In genomic region chr14:34540181-34541059, GRCh38 we compare ENCODE assay signal across 8 cellular contexts. TPM values are rescaled to one million over a fixed set of nuclear protein-coding genes. Genes with fewer than 3 reads are reported as not detected.
DNase-seq lines count a peak whose midpoint lies in the region; ATAC-seq and TF ChIP-seq lines count a peak whose summit lies in the region.
"Not testable (repeated sequence)": the region's sequence is repeated elsewhere in the genome, so short reads cannot be mapped to it uniquely, and the experiment has no call there.

No MANE protein-coding gene starts in this region.

- not testable (repeated sequence) for TF ChIP-seq POLR2A in transverse colon (IDR thresholded peaks at IDR 0.05)

- CTCF ChIA-PET in Caco-2 (lab: Charles Lee): not testable (repeated sequence)

- in situ Hi-C loops in brain microvascular endothelial cell (cut with HindIII; ENCODE audit: low pct_ligation_motif_present, low sequenced_read_pairs); transverse colon (cut with MboI; ENCODE audit: low pct_ligation_motif_present in 1 of 4, low pct_unique_long_range_greater_than_20kb in 1 of 4, low sequenced_read_pairs in 3 of 4): not testable (repeated sequence)

- peak overlapping the region; percentile 94 for H3K9ac ChIP-seq in Loucy (ENCODE audit: low read depth, low read length, poor library complexity, severe bottlenecking)

- H3K9me2 ChIP-seq in Loucy (replicated peaks; ENCODE audit: low read depth, low read length): not testable (repeated sequence)

- 88 to 91% methylated on average over 13 of the region's 19 CpGs for WGBS in lung, 2 donors
- WGBS in transverse colon (ENCODE audit: low coverage in 1 of 2), 2 donors: 77 to 88% methylated on average over 8 to 14 of the region's 19 CpGs

- H3K4me1 Mint-ChIP-seq in Caco-2 (ENCODE audit: low read depth, unreplicated experiment): not testable (repeated sequence)
- peaks cover 10% of the 10 kb centered on the region for H3K4me1 Mint-ChIP-seq in activated CD4-positive, alpha-beta T cell treated with anti-CD3 and anti-CD28 coated beads, Interleukin-2, amount 10 ng/mL, durations not matched to agents 24 days and 14 days
- H3K4me1 Mint-ChIP-seq in progenitor cell of endocrine pancreas (ENCODE audit: low read depth): peaks cover 11% of the 10 kb centered on the region

- not testable (repeated sequence) for H3K27me3 ChIP-seq in Caco-2 (replicated peaks; ENCODE audit: control insufficient read depth, insufficient read depth, low read length); Loucy (ENCODE audit: insufficient read depth, low read length, poor library complexity, severe bottlenecking); brain microvascular endothelial cell (replicated peaks); lung (ENCODE audit: control insufficient read depth, insufficient read depth); transverse colon

- not testable (repeated sequence) for TF ChIP-seq EP300 in transverse colon (IDR thresholded peaks at IDR 0.05; ENCODE audit: low read depth)

- not testable (repeated sequence) for H3K9me3 ChIP-seq in Caco-2; Loucy (ENCODE audit: insufficient read depth, low read depth, low read length); lung (ENCODE audit: control insufficient read depth in 2 of 2, insufficient read depth in 1 of 2, low read length in 1 of 2); transverse colon

- H3K36me3 ChIP-seq in Caco-2 (ENCODE audit: control insufficient read depth, insufficient read depth, low read length); Loucy (ENCODE audit: insufficient read depth, low read length); brain microvascular endothelial cell (replicated peaks); lung (ENCODE audit: control insufficient read depth in 2 of 2, insufficient read depth in 2 of 2, low read length in 2 of 2): not testable (repeated sequence)
- H3K36me3 ChIP-seq in transverse colon: peaks cover 0 to 10% (median 3%) of the 10 kb centered on the region in 4 donors

- H3K27me3 Mint-ChIP-seq in Caco-2 (ENCODE audit: insufficient read depth, unreplicated experiment); activated CD4-positive, alpha-beta T cell treated with anti-CD3 and anti-CD28 coated beads, Interleukin-2, amount 10 ng/mL, durations not matched to agents 24 days and 14 days; progenitor cell of endocrine pancreas: not testable (repeated sequence)

- intact Hi-C loops in Caco-2 (cut with micrococcal nuclease; ENCODE audit: unreplicated experiment); activated CD4-positive, alpha-beta T cell treated with anti-CD3 and anti-CD28 coated beads, Interleukin-2, amount 10 ng/mL, durations not matched to agents 24 days and 14 days (cut with micrococcal nuclease); transverse colon (cut with DNase I; ENCODE audit: low total_unique reads): not testable (repeated sequence)

- ATAC-seq in lung (ENCODE audit: insufficient read depth, low FRiP score): not testable (repeated sequence)

- peaks cover 30% of the 10 kb centered on the region for H3K79me2 ChIP-seq in Loucy (ENCODE audit: insufficient read depth, low read length)

- not testable (repeated sequence) for DNase-seq in Caco-2; brain microvascular endothelial cell; fibroblast of mammary gland (ENCODE audit: low read depth); lung (ENCODE audit: low spot score); progenitor cell of endocrine pancreas (ENCODE audit: low spot score, unreplicated experiment); transverse colon
- peak; percentile 60 for DNase-seq in activated CD4-positive, alpha-beta T cell treated with anti-CD3 and anti-CD28 coated beads, Interleukin-2, amount 10 ng/mL, durations not matched to agents 24 days and 14 days

- peak overlapping the region; percentile 92 for H3K27ac Mint-ChIP-seq in Caco-2 (ENCODE audit: unreplicated experiment)
- peak overlapping the region; percentile 99 for H3K27ac Mint-ChIP-seq in activated CD4-positive, alpha-beta T cell treated with anti-CD3 and anti-CD28 coated beads, Interleukin-2, amount 10 ng/mL, durations not matched to agents 24 days and 14 days
- peak overlapping the region; percentile 100 for H3K27ac Mint-ChIP-seq in progenitor cell of endocrine pancreas

- H3K4me2 ChIP-seq in Loucy (ENCODE audit: low read depth, low read length, poor library complexity, severe bottlenecking): peak overlapping the region; percentile 41

- peak overlapping the region; percentile 90 for H3K27ac ChIP-seq in brain microvascular endothelial cell
- H3K27ac ChIP-seq in lung (ENCODE audit: low read depth in 1 of 2, low read length in 1 of 2): peak overlapping the region; percentile 45 to 69
- peak overlapping the region; percentile 92 to 98 (median 98) for H3K27ac ChIP-seq in transverse colon

- H3K9me3 Mint-ChIP-seq in Caco-2 (ENCODE audit: unreplicated experiment); activated CD4-positive, alpha-beta T cell treated with anti-CD3 and anti-CD28 coated beads, Interleukin-2, amount 10 ng/mL, durations not matched to agents 24 days and 14 days; progenitor cell of endocrine pancreas (ENCODE audit: low read depth): not testable (repeated sequence)

- POLR2A ChIA-PET in Caco-2 (lab: Charles Lee): not testable (repeated sequence)

- H4K20me1 ChIP-seq in Loucy (ENCODE audit: insufficient read depth, low read length, poor library complexity, severe bottlenecking): peaks cover 24% of the 10 kb centered on the region

- peak overlapping the region; percentile 29; the same call in 1 of the 2 replicates for H2AFZ ChIP-seq in Loucy (ENCODE audit: low read length)

- H3F3A ChIP-seq in Loucy (ENCODE audit: low read depth): not testable (repeated sequence)

- H3K4me1 ChIP-seq in Caco-2: peaks cover 24% of the 10 kb centered on the region
- peaks cover 18% of the 10 kb centered on the region for H3K4me1 ChIP-seq in Loucy (ENCODE audit: insufficient read depth, low read length, poor library complexity, severe bottlenecking)
- H3K4me1 ChIP-seq in lung (ENCODE audit: control insufficient read depth in 2 of 2, insufficient read depth in 2 of 2, low read length in 2 of 2): not testable (repeated sequence)
- peaks cover 0 to 28% (median 23%) of the 10 kb centered on the region in 4 donors for H3K4me1 ChIP-seq in transverse colon

- TF ChIP-seq CTCF in Caco-2 (IDR thresholded peaks at IDR 0.05; ENCODE audit: insufficient read depth in 1 of 2, low read depth in 1 of 2, low read length in 1 of 2, severe bottlenecking in 1 of 2, unreplicated experiment in 1 of 2); Loucy (conservative IDR thresholded peaks at IDR 0.05; ENCODE audit: low read length); brain microvascular endothelial cell (IDR thresholded peaks at IDR 0.05; ENCODE audit: low read depth, low read length, missing control alignments); fibroblast of mammary gland (conservative IDR thresholded peaks at IDR 0.05; ENCODE audit: control insufficient read depth, insufficient read depth, low read depth, low read length); lung (IDR thresholded peaks at IDR 0.05; ENCODE audit: control extremely low read depth, extremely low read depth); progenitor cell of endocrine pancreas (IDR thresholded peaks at IDR 0.05; ENCODE audit: unreplicated experiment); transverse colon (IDR thresholded peaks at IDR 0.05): not testable (repeated sequence)

- H3K4me3 ChIP-seq in Caco-2 (ENCODE audit: low read depth, low read length) (peak overlapping the region; percentile 32), Loucy (ENCODE audit: low read length, poor library complexity, severe bottlenecking) (peak overlapping the region; percentile 97), brain microvascular endothelial cell (ENCODE audit: low read depth, low read length) (peak overlapping the region; percentile 98), fibroblast of mammary gland (ENCODE audit: control insufficient read depth, low read depth, low read length) (peak overlapping the region; percentile 96), transverse colon (peak overlapping the region in 3 of 4 donors; percentile 80 to 96 (median 91))
- not testable (repeated sequence) for H3K4me3 ChIP-seq in lung

- BruUV-seq in Caco-2 (replicated peaks; lab: Mats Ljungman, UMichigan): TSS peak; percentile 49

- H3K4me3 Mint-ChIP-seq in Caco-2 (ENCODE audit: unreplicated experiment): peak overlapping the region; percentile 98
- peak overlapping the region; percentile 98 for H3K4me3 Mint-ChIP-seq in activated CD4-positive, alpha-beta T cell treated with anti-CD3 and anti-CD28 coated beads, Interleukin-2, amount 10 ng/mL, durations not matched to agents 24 days and 14 days
- peak overlapping the region; percentile 97 for H3K4me3 Mint-ChIP-seq in progenitor cell of endocrine pancreas (ENCODE audit: low read depth)

- H3K36me3 Mint-ChIP-seq in Caco-2 (ENCODE audit: insufficient read depth, unreplicated experiment): peaks cover 14% of the 10 kb centered on the region
- H3K36me3 Mint-ChIP-seq in activated CD4-positive, alpha-beta T cell treated with anti-CD3 and anti-CD28 coated beads, Interleukin-2, amount 10 ng/mL, durations not matched to agents 24 days and 14 days (ENCODE audit: low read depth); progenitor cell of endocrine pancreas (ENCODE audit: insufficient read depth): not testable (repeated sequence)

RNA-seq across cellular contexts. Expression of gene EAPP, which starts 0.9 kb away (rescaled TPM):
- total RNA-seq in Caco-2 (2022): 26.8 and 30.7 TPM in 2 replicates
- total RNA-seq in activated CD4-positive, alpha-beta T cell treated with anti-CD3 and anti-CD28 coated beads, Interleukin-2, amount 10 ng/mL, durations not matched to agents 24 days and 14 days: 33.7 and 34.7 TPM in 2 replicates
- 10 to 100 TPM; 25.4 to 92.6 TPM for total RNA-seq in lung
- 10 to 100 TPM; 30.5 to 33.4 TPM for polyA plus RNA-seq in lung
- total RNA-seq in progenitor cell of endocrine pancreas: 36.2 and 39.8 TPM in 2 replicates
- total RNA-seq in transverse colon: 10 to 100 TPM; 16.1 to 83.6 (median 38.8) TPM
